In genomic region chr18:45666520-45666919, GRCh38 we compare ENCODE assay signal across 1 cellular context.
TF ChIP-seq lines count a peak whose summit lies in the region.

No MANE protein-coding gene starts in this region.

TF ChIP-seq in GM12878, 131 proteins besides CTCF, POLR2A, EP300 and RAD21 (continued from another document):
- TF ChIP-seq, protein P1, sequence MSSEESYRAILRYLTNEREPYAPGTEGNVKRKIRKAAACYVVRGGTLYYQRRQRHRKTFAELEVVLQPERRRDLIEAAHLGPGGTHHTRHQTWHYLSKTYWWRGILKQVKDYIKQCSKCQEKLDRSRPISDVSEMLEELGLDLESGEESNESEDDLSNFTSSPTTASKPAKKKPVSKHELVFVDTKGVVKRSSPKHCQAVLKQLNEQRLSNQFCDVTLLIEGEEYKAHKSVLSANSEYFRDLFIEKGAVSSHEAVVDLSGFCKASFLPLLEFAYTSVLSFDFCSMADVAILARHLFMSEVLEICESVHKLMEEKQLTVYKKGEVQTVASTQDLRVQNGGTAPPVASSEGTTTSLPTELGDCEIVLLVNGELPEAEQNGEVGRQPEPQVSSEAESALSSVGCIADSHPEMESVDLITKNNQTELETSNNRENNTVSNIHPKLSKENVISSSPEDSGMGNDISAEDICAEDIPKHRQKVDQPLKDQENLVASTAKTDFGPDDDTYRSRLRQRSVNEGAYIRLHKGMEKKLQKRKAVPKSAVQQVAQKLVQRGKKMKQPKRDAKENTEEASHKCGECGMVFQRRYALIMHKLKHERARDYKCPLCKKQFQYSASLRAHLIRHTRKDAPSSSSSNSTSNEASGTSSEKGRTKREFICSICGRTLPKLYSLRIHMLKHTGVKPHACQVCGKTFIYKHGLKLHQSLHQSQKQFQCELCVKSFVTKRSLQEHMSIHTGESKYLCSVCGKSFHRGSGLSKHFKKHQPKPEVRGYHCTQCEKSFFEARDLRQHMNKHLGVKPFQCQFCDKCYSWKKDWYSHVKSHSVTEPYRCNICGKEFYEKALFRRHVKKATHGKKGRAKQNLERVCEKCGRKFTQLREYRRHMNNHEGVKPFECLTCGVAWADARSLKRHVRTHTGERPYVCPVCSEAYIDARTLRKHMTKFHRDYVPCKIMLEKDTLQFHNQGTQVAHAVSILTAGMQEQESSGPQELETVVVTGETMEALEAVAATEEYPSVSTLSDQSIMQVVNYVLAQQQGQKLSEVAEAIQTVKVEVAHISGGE (CRISPR knock-in tag; IDR thresholded peaks at IDR 0.05) = no peak
- TF ChIP-seq HSF1 (IDR thresholded peaks at IDR 0.05; ENCODE audit: low read depth, low read length) (no peak), TCF12 (IDR thresholded peaks at IDR 0.05; ENCODE audit: low read depth, low read length) (no peak), NR2C2 (IDR thresholded peaks at IDR 0.05; ENCODE audit: borderline replicate concordance, control insufficient read depth, insufficient read length, low read depth) (no peak), GABPA (IDR thresholded peaks at IDR 0.05; ENCODE audit: low read depth) (no peak), HDAC6 (IDR thresholded peaks at IDR 0.05; ENCODE audit: unreplicated experiment) (no peak), RBBP5 (conservative IDR thresholded peaks at IDR 0.05) (no peak), SIX5 (IDR thresholded peaks at IDR 0.05; ENCODE audit: low read depth, low read length, severe bottlenecking) (no peak), ZNF592 (IDR thresholded peaks at IDR 0.05) (no peak), KLF5 (IDR thresholded peaks at IDR 0.05; ENCODE audit: partially characterized antibody) (no peak), MTA3 (IDR thresholded peaks at IDR 0.05; ENCODE audit: borderline replicate concordance, low read length) (no peak), YY1 (IDR thresholded peaks at IDR 0.05; ENCODE audit: low read depth, low read length) (no peak), BHLHE40 (IDR thresholded peaks at IDR 0.05; ENCODE audit: borderline replicate concordance in 1 of 2, low read depth in 2 of 2, low read length in 1 of 2) (0 out of 4 replicates have a peak, but pooled peaks of 1 of the 2 experiments have one; percentile 9), SP1 (IDR thresholded peaks at IDR 0.05; ENCODE audit: low read depth, low read length) (no peak), IKZF1 (conservative IDR thresholded peaks at IDR 0.05) (no peak)
- TF ChIP-seq, protein P2, sequence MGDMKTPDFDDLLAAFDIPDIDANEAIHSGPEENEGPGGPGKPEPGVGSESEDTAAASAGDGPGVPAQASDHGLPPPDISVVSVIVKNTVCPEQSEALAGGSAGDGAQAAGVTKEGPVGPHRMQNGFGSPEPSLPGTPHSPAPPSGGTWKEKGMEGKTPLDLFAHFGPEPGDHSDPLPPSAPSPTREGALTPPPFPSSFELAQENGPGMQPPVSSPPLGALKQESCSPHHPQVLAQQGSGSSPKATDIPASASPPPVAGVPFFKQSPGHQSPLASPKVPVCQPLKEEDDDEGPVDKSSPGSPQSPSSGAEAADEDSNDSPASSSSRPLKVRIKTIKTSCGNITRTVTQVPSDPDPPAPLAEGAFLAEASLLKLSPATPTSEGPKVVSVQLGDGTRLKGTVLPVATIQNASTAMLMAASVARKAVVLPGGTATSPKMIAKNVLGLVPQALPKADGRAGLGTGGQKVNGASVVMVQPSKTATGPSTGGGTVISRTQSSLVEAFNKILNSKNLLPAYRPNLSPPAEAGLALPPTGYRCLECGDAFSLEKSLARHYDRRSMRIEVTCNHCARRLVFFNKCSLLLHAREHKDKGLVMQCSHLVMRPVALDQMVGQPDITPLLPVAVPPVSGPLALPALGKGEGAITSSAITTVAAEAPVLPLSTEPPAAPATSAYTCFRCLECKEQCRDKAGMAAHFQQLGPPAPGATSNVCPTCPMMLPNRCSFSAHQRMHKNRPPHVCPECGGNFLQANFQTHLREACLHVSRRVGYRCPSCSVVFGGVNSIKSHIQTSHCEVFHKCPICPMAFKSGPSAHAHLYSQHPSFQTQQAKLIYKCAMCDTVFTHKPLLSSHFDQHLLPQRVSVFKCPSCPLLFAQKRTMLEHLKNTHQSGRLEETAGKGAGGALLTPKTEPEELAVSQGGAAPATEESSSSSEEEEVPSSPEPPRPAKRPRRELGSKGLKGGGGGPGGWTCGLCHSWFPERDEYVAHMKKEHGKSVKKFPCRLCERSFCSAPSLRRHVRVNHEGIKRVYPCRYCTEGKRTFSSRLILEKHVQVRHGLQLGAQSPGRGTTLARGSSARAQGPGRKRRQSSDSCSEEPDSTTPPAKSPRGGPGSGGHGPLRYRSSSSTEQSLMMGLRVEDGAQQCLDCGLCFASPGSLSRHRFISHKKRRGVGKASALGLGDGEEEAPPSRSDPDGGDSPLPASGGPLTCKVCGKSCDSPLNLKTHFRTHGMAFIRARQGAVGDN (IDR thresholded peaks at IDR 0.05) = no peak
- TF ChIP-seq, protein P3, sequence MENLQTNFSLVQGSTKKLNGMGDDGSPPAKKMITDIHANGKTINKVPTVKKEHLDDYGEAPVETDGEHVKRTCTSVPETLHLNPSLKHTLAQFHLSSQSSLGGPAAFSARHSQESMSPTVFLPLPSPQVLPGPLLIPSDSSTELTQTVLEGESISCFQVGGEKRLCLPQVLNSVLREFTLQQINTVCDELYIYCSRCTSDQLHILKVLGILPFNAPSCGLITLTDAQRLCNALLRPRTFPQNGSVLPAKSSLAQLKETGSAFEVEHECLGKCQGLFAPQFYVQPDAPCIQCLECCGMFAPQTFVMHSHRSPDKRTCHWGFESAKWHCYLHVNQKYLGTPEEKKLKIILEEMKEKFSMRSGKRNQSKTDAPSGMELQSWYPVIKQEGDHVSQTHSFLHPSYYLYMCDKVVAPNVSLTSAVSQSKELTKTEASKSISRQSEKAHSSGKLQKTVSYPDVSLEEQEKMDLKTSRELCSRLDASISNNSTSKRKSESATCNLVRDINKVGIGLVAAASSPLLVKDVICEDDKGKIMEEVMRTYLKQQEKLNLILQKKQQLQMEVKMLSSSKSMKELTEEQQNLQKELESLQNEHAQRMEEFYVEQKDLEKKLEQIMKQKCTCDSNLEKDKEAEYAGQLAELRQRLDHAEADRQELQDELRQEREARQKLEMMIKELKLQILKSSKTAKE (IDR thresholded peaks at IDR 0.05; ENCODE audit: low read depth, poor library complexity, severe bottlenecking) = no peak
